22 cellular contexts compared by ENCODE assay signal in the genomic region with DNA sequence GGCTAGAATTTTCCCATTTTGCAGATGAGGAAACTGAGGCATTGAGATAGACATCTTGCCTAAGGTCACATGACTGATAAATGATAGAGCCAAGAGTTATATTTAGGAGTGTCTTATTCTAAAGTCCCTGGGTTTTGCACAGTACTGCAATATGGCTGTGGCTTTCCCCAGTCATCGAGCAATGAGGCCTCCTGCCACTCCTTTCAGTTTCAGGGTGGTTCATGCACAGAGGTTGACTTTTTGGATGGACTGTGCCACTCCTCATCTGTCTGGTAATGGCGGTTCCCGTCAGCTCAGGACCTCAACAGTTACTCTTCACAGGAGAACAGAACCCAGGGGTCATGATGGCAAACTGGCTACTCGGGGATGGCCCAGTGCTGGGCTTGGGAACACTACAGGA.
"Had no signal": no experiment of that assay in that cellular context is flagged by ENCODE, and none has a peak within 500 bp of the region (broad histone marks: within the 10 kb centered on the region; RNA-seq: fewer than 3 reads in every experiment).

No MANE protein-coding gene starts in this region.

- DNase-seq: Karpas-422; KG1; MG63; NCI-H1092 treated with DMSO at 0.1 percent for 48 hours; NCI-H1436; NCI-H187; NCI-H2029; NCI-H2081 treated with DMSO at 0.1 percent for 48 hours; NCI-H2171; NCI-H226; NCI-H446; NCI-H510A; NCI-H524 treated with DMSO at 0.1 percent for 48 hours; NCI-H69; NCI-H774; NK-92 treated with Interleukin-12 subunit alpha and Interleukin-12 subunit beta, amount 100 ng/mL, for 24 hours; PC-3; SHP77; SK-N-SH; SW 1271 had no signal

- H3K27ac ChIP-seq: RWPE1 had no signal

- ATAC-seq: Panc1, PC-3 had no signal

- H3K9ac ChIP-seq: SK-N-SH had no signal

- H3K36me3 ChIP-seq: MG63 had no signal

- H3K4me3 ChIP-seq: MG63 had no signal

- H3K4me2 ChIP-seq: SK-N-SH had no signal

- H3K27me3 ChIP-seq: MG63 had no signal

- H3K9me3 ChIP-seq: MG63, SK-N-SH had no signal
